ENCODE assay signal across 12 cellular contexts in the genomic region with DNA sequence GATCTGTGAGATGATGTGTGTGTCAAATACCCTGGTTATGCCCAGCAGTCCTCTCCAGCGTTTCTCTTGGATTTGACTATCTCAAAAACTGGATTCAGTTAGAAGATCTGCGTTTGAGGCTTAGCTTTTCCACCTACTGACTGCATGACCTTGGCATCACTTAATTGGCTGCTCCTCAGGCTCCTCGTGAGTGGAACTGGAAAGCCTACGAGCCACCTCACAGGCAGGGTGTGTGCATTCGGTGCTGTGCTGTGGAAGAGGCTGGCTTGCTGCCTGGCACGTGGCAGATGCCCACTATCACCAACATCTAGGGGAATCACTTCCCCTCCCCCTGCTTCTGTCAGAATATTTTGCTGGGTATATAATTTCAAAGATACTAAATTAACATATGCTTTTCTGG. TPM values are rescaled to one million over a fixed set of nuclear protein-coding genes. Genes with fewer than 3 reads are reported as not detected.
DNase-seq lines count a peak whose midpoint lies in the region; ATAC-seq and TF ChIP-seq lines count a peak whose summit lies in the region.
"Had no signal": no experiment of that assay in that cellular context is flagged by ENCODE, and none has a peak within 500 bp of the region (broad histone marks: within the 10 kb centered on the region; RNA-seq: fewer than 3 reads in every experiment).

No MANE protein-coding gene starts in this region.

- H3K18ac ChIP-seq in IMR-90 (ENCODE audit: low read depth, low read length) = no peak overlapping the region
- H3K18ac ChIP-seq in H9 (ENCODE audit: insufficient read length, low read depth, low read length) = no peak overlapping the region

- no peak overlapping the region for H2BK12ac ChIP-seq in H9 (ENCODE audit: insufficient read length, low read depth, low read length)

- in situ Hi-C loops in IMR-90 (cut with MboI; ENCODE audit: low sequenced_read_pairs) = no loop called here

- intact Hi-C loops in left ventricle myocardium superior (cut with micrococcal nuclease) = no loop called here
- intact Hi-C loops in left ventricle myocardium inferior (cut with micrococcal nuclease) = no loop called here
- intact Hi-C loops in IMR-90 (cut with micrococcal nuclease) = no loop called here
- intact Hi-C loops in right cardiac atrium (cut with DNase I) = loop anchor here in 1 of 4 donors (10.0 kb wide), 1 partner anchor 115 kb away; no protein-coding TSS in a partner anchor
- intact Hi-C loops in esophagus squamous epithelium (cut with DNase I) = no loop called here

- H3K4me1 Mint-ChIP-seq in H9 = peaks cover 38 to 41% of the 10 kb centered on the region in 2 experiments
- H3K4me1 Mint-ChIP-seq: CD8-positive, alpha-beta memory T cell had no signal

- DNase-seq in left ventricle myocardium superior = no peak
- no peak for DNase-seq in left ventricle myocardium inferior
- DNase-seq in IMR-90 = no peak
- no peak for DNase-seq in right cardiac atrium
- DNase-seq in NCI-H524 treated with DMSO at 0.1 percent for 48 hours (lab: John Stamatoyannopoulos, UW) = no peak
- no peak for DNase-seq in H9
- no peak for DNase-seq in esophagus squamous epithelium (lab: John Stamatoyannopoulos, UW)
- DNase-seq: BE2C; CD8-positive, alpha-beta memory T cell; DMS53; H7 had no signal

- H3K79me1 ChIP-seq in IMR-90 (ENCODE audit: low read depth in 1 of 2, low read length in 2 of 2) (peaks cover 16 to 31% of the 10 kb centered on the region in 2 experiments), H9 (ENCODE audit: insufficient read depth, low read depth, low read length, poor library complexity, severe bottlenecking) (peaks cover 14% of the 10 kb centered on the region)

- TF ChIP-seq CTCF in left ventricle myocardium inferior (IDR thresholded peaks at IDR 0.05; ENCODE audit: borderline replicate concordance) (no peak), IMR-90 (conservative IDR thresholded peaks at IDR 0.05; ENCODE audit: low read depth, low read length) (no peak), H9 (conservative IDR thresholded peaks at IDR 0.05) (no peak), esophagus squamous epithelium (IDR thresholded peaks at IDR 0.05) (no peak)

- H2BK20ac ChIP-seq in IMR-90 (ENCODE audit: low read depth, low read length) = no peak overlapping the region; the same call in 1 of the 2 replicates
- no peak overlapping the region for H2BK20ac ChIP-seq in H9 (ENCODE audit: low read depth, low read length, poor library complexity, severe bottlenecking)

- BruUV-seq in IMR-90 (replicated peaks; lab: Mats Ljungman, UMichigan) = no TSS peak

- H3K27me3 Mint-ChIP-seq in H9 (ENCODE audit: low read depth) = no peaks in the 10 kb centered on the region; the same call in 1 of the 2 replicates

- no peak for TF ChIP-seq RAD21 in IMR-90 (IDR thresholded peaks at IDR 0.05; ENCODE audit: low read length)

- H3K27ac ChIP-seq in left ventricle myocardium inferior (replicated peaks) = no peak overlapping the region
- H3K27ac ChIP-seq in IMR-90 (ENCODE audit: insufficient read depth, low read length) = no peak overlapping the region
- H3K27ac ChIP-seq in right cardiac atrium (ENCODE audit: low read length) = no peak overlapping the region
- no peak overlapping the region for H3K27ac ChIP-seq in H9 (ENCODE audit: insufficient read length, low read depth, low read length)
- H3K27ac ChIP-seq in esophagus squamous epithelium = no peak overlapping the region
- H3K27ac ChIP-seq: A549 had no signal

- H3K56ac ChIP-seq in IMR-90 (ENCODE audit: extremely low read depth, insufficient read depth, low read length) = no peak overlapping the region
- no peak overlapping the region for H3K56ac ChIP-seq in H9 (ENCODE audit: insufficient read length, low read depth, low read length)

- no peaks in the 10 kb centered on the region for H4K20me1 ChIP-seq in IMR-90 (ENCODE audit: insufficient read depth, low read length)
- no peaks in the 10 kb centered on the region for H4K20me1 ChIP-seq in H9 (ENCODE audit: control insufficient read depth, insufficient read depth, insufficient read length)

- H3K4me3 ChIP-seq in left ventricle myocardium inferior (no peak overlapping the region), IMR-90 (ENCODE audit: insufficient read depth, low read depth, low read length) (no peak overlapping the region), right cardiac atrium (ENCODE audit: low read length) (no peak overlapping the region), esophagus squamous epithelium (no peak overlapping the region)
- H3K4me3 ChIP-seq: A549 had no signal

- H3K23me2 ChIP-seq in H9 (ENCODE audit: insufficient read length, low read depth, low read length, poor library complexity, severe bottlenecking) = no peaks in the 10 kb centered on the region

- H4K5ac ChIP-seq in IMR-90 (ENCODE audit: low read depth, low read length) (no peak overlapping the region), H9 (ENCODE audit: insufficient read length, low read depth, low read length) (no peak overlapping the region)

- H3K36me3 ChIP-seq in left ventricle myocardium inferior (peaks cover 12% of the 10 kb centered on the region), IMR-90 (ENCODE audit: control insufficient read depth, insufficient read depth, low read length) (no peaks in the 10 kb centered on the region), esophagus squamous epithelium (no peaks in the 10 kb centered on the region)
- H3K36me3 ChIP-seq: BE2C had no signal

- H3K4me1 ChIP-seq in left ventricle myocardium inferior = peaks cover 89% of the 10 kb centered on the region
- peaks cover 2% of the 10 kb centered on the region; the same call in 1 of the 2 replicates for H3K4me1 ChIP-seq in IMR-90 (ENCODE audit: control insufficient read depth, insufficient read depth, low read length)
- peaks cover 2% of the 10 kb centered on the region for H3K4me1 ChIP-seq in right cardiac atrium (ENCODE audit: control insufficient read depth, insufficient read depth, low read length)
- H3K4me1 ChIP-seq in H9 (ENCODE audit: insufficient read depth, low read length) = peaks cover 2% of the 10 kb centered on the region; the same call in 1 of the 2 replicates
- H3K4me1 ChIP-seq in esophagus squamous epithelium = no peaks in the 10 kb centered on the region
- H3K4me1 ChIP-seq: A549 had no signal

- H3K27ac Mint-ChIP-seq in H9 = peak overlapping the region in 1 of 3 experiments; percentile 80; a peak in 2 of 7 replicates
- H3K27ac Mint-ChIP-seq: CD8-positive, alpha-beta memory T cell had no signal

- CTCF ChIA-PET in IMR-90 (lab: Yijun Ruan, JAX) = no interaction called here

- H2AK5ac ChIP-seq in IMR-90 (ENCODE audit: low read depth, low read length) = peak overlapping the region; percentile 11; the same call in 1 of the 2 replicates
- no peak overlapping the region for H2AK5ac ChIP-seq in H9 (ENCODE audit: insufficient read length, low read length)

- H3K4me3 Mint-ChIP-seq in H9 = no peak overlapping the region
- H3K4me3 Mint-ChIP-seq: CD8-positive, alpha-beta memory T cell had no signal

- ATAC-seq in left ventricle myocardium superior (peak; percentile 18), IMR-90 (ENCODE audit: low read depth) (no peak), right cardiac atrium (peak; percentile 24 to 41)
- ATAC-seq: A549 had no signal

- peaks cover 2 to 6% of the 10 kb centered on the region in 2 experiments; a peak in 4 of 5 replicates for H3K9me3 Mint-ChIP-seq in H9
- H3K9me3 Mint-ChIP-seq: CD8-positive, alpha-beta memory T cell had no signal

- no peak overlapping the region for H3K9ac ChIP-seq in IMR-90 (ENCODE audit: low read depth, low read length)
- H3K9ac ChIP-seq in H9 (ENCODE audit: extremely low read depth, insufficient read length, low read length) = no peak overlapping the region

- no peak overlapping the region for H4K91ac ChIP-seq in IMR-90 (ENCODE audit: insufficient read depth, low read depth, low read length)
- no peak overlapping the region for H4K91ac ChIP-seq in H9 (ENCODE audit: insufficient read length, low read depth, low read length)

- H3K9me3 ChIP-seq in left ventricle myocardium inferior (replicated peaks) = no peaks in the 10 kb centered on the region
- H3K9me3 ChIP-seq in IMR-90 (ENCODE audit: control insufficient read depth, insufficient read depth, low read length) = no peaks in the 10 kb centered on the region
- no peaks in the 10 kb centered on the region for H3K9me3 ChIP-seq in right cardiac atrium (ENCODE audit: control insufficient read depth, low read length)
- H3K9me3 ChIP-seq in H9 (ENCODE audit: control insufficient read depth, low read depth, low read length) = no peaks in the 10 kb centered on the region
- H3K9me3 ChIP-seq in esophagus squamous epithelium = no peaks in the 10 kb centered on the region
- H3K9me3 ChIP-seq: A549, BE2C had no signal

- no peak overlapping the region for H2BK120ac ChIP-seq in IMR-90 (ENCODE audit: low read depth, low read length)
- no peak overlapping the region for H2BK120ac ChIP-seq in H9 (ENCODE audit: low read depth, low read length, poor library complexity, severe bottlenecking)

- no CpG with 5 or more reads among the region's 6 CpGs for WGBS in IMR-90 (ENCODE audit: extremely low coverage in 2 of 2, insufficient read length in 1 of 2), 2 experiments
- 64% methylated on average over 6 of the region's 6 CpGs for WGBS in right cardiac atrium
- WGBS in H9 (ENCODE audit: extremely low coverage, insufficient read length, low lambda C conversion rate) = no CpG with 5 or more reads among the region's 6 CpGs
- WGBS in esophagus squamous epithelium, 2 donors = 67% methylated on average over 6 of the region's 6 CpGs

- H2BK5ac ChIP-seq in IMR-90 (ENCODE audit: low read depth, low read length, poor library complexity, severe bottlenecking) = no peak overlapping the region
- no peak overlapping the region for H2BK5ac ChIP-seq in H9 (ENCODE audit: insufficient read length, low read length)

- H3T11ph ChIP-seq in H9 (ENCODE audit: low read length) = no peak overlapping the region

- no peak overlapping the region for H3K4me2 ChIP-seq in IMR-90 (ENCODE audit: low read depth, low read length)
- H3K4me2 ChIP-seq in H9 (ENCODE audit: insufficient read depth, insufficient read length, low read length) = no peak overlapping the region
- H3K4me2 ChIP-seq: A549 had no signal

- no peak for TF ChIP-seq POLR2A in IMR-90 (IDR thresholded peaks at IDR 0.05; ENCODE audit: low read depth, low read length)
- TF ChIP-seq POLR2A in esophagus squamous epithelium (IDR thresholded peaks at IDR 0.05) = no peak

- dilution Hi-C loops in IMR-90 (cut with HindIII; ENCODE audit: low sequenced_read_pairs, unreplicated experiment) = no loop called here

- H3K36me3 Mint-ChIP-seq in H9 (ENCODE audit: insufficient read depth in 1 of 3, low read depth in 3 of 3) = peaks cover 54 to 82% (median 72%) of the 10 kb centered on the region in 3 experiments
- H3K36me3 Mint-ChIP-seq: CD8-positive, alpha-beta memory T cell had no signal

- H3K9me1 ChIP-seq in IMR-90 (ENCODE audit: insufficient read depth, low read length) = peaks cover 7% of the 10 kb centered on the region

- H3K23ac ChIP-seq in IMR-90 (ENCODE audit: low read depth, low read length) (no peak overlapping the region), H9 (ENCODE audit: insufficient read length, low read depth, low read length) (no peak overlapping the region)

- H3K27me3 ChIP-seq in left ventricle myocardium inferior (ENCODE audit: low read depth) (no peaks in the 10 kb centered on the region), IMR-90 (ENCODE audit: control insufficient read depth, insufficient read depth, low read length) (no peaks in the 10 kb centered on the region), right cardiac atrium (ENCODE audit: control insufficient read depth, insufficient read depth) (no peaks in the 10 kb centered on the region), H9 (ENCODE audit: insufficient read depth, low read length) (no peaks in the 10 kb centered on the region), esophagus squamous epithelium (peaks cover 0 to 16% (median 0%) of the 10 kb centered on the region in 4 donors)
- H3K27me3 ChIP-seq: BE2C had no signal

- H3K14ac ChIP-seq in IMR-90 (replicated peaks; ENCODE audit: low read depth, low read length) (no peak overlapping the region), H9 (ENCODE audit: insufficient read depth, low read length) (no peak overlapping the region)

- H3K79me2 ChIP-seq in H9 (ENCODE audit: insufficient read depth, low read length) = peaks cover 13% of the 10 kb centered on the region

- H4K8ac ChIP-seq in IMR-90 (ENCODE audit: low read depth in 2 of 2, low read length in 2 of 2) = no peak overlapping the region
- no peak overlapping the region for H4K8ac ChIP-seq in H9 (replicated peaks; ENCODE audit: insufficient read length, low read depth, low read length)

- H2AK9ac ChIP-seq in IMR-90 (replicated peaks; ENCODE audit: low read depth, low read length, poor library complexity) = no peak overlapping the region

- H3K4ac ChIP-seq in IMR-90 (ENCODE audit: low read depth, low read length) (no peak overlapping the region), H9 (ENCODE audit: low read depth, low read length) (no peak overlapping the region)

- POLR2A ChIA-PET in IMR-90 (lab: Charles Lee; ENCODE audit: unreplicated experiment) = no interaction called here

- no peak overlapping the region for H2AFZ ChIP-seq in IMR-90 (replicated peaks; ENCODE audit: low read length, poor library complexity)
- H2AFZ ChIP-seq in H9 (ENCODE audit: low read length) = no peak overlapping the region

- H2BK15ac ChIP-seq in IMR-90 (ENCODE audit: low read depth, low read length) = no peak overlapping the region
- H2BK15ac ChIP-seq in H9 (ENCODE audit: low read depth, low read length) = no peak overlapping the region

RNA-seq across cellular contexts. Expression of a gene that starts 25.6 kb away (rescaled TPM):
- total RNA-seq in left ventricle myocardium superior (46.1 TPM), left ventricle myocardium inferior (40.7 TPM), IMR-90 (2012; rRNA removed) (10.0 and 10.4 TPM in 2 replicates), right cardiac atrium (10 to 100 TPM; 31.0 to 53.4 (median 43.0) TPM), H9 (2021) (83.4 and 84.1 TPM in 2 replicates), esophagus squamous epithelium (10 to 100 TPM in 1 of 4 donors, 1 to 10 TPM in 3; 2.1 to 16.4 (median 8.9) TPM)
- polyA plus RNA-seq in IMR-90 (2012; rRNA removed) (4.4 and 4.5 TPM in 2 replicates), right cardiac atrium (24.9 TPM)
- 1.6 and 2.5 TPM in 2 replicates for polyA plus RNA-seq in IMR-90 (2012; cell fraction: cytosol; rRNA removed)
- 1.3 and 3.9 TPM in 2 replicates for polyA plus RNA-seq in IMR-90 (2012; cell fraction: nucleus; rRNA removed; ENCODE audit: low replicate concordance)
- polyA plus RNA-seq: A549; CD8-positive, alpha-beta memory T cell had no signal
